In genomic region chr3:66490214-66490613, GRCh38 we compare ENCODE assay signal across 10 cellular contexts. TPM values are rescaled to one million over a fixed set of nuclear protein-coding genes. Genes with fewer than 3 reads are reported as not detected.
A peak's percentile ranks its signal among the peaks of the same experiment; 100 is the strongest.
DNase-seq lines count a peak whose midpoint lies in the region; ATAC-seq lines count a peak whose summit lies in the region.
"Had no signal": no experiment of that assay in that cellular context is flagged by ENCODE, and none has a peak within 500 bp of the region (broad histone marks: within the 10 kb centered on the region; RNA-seq: fewer than 3 reads in every experiment).

No MANE protein-coding gene starts in this region.

- H3K9me3 Mint-ChIP-seq in effector memory CD8-positive, alpha-beta T cell: no peaks in the 10 kb centered on the region
- H3K9me3 Mint-ChIP-seq in stimulated activated effector memory CD8-positive, alpha-beta T cell treated with anti-CD3 and anti-CD28 coated beads, Interleukin-12 subunit alpha, Interleukin-12 subunit beta, amount 100 ng/mL, for 72 hours: no peaks in the 10 kb centered on the region

- peak overlapping the region; percentile 24; the same call in 1 of the 2 replicates for H2AFZ ChIP-seq in Karpas-422 (ENCODE audit: low read length)

- no peaks in the 10 kb centered on the region for H3K36me3 ChIP-seq in Karpas-422 (ENCODE audit: insufficient read depth, low read length)

- H3K4me3 ChIP-seq in Karpas-422 (ENCODE audit: low read length): peak overlapping the region; percentile 17
- H3K4me3 ChIP-seq: SK-N-MC had no signal

- peak overlapping the region; percentile 50 for H3K27ac ChIP-seq in Karpas-422 (ENCODE audit: low read length)
- H3K27ac ChIP-seq: SK-N-MC had no signal

- peaks cover 81% of the 10 kb centered on the region for H3K4me1 ChIP-seq in Karpas-422 (ENCODE audit: low read length)

- DNase-seq in activated CD4-positive, CD25-positive, alpha-beta regulatory T cell (lab: John Stamatoyannopoulos, UW): no peak
- DNase-seq in Karpas-422 (no peak), NCI-H1092 (lab: John Stamatoyannopoulos, UW) (no peak), NCI-H2029 (lab: John Stamatoyannopoulos, UW) (no peak), hepatic stellate cell (ENCODE audit: low spot score) (no peak)
- no peak for DNase-seq in effector memory CD8-positive, alpha-beta T cell
- DNase-seq in stimulated activated effector memory CD8-positive, alpha-beta T cell treated with anti-CD3 and anti-CD28 coated beads, Interleukin-12 subunit alpha, Interleukin-12 subunit beta, amount 100 ng/mL, for 72 hours (ENCODE audit: low spot score in 2 of 2): no peak
- DNase-seq: glutamatergic neuron had no signal

- peaks cover 43 to 64% of the 10 kb centered on the region in 2 donors for H3K4me1 Mint-ChIP-seq in effector memory CD8-positive, alpha-beta T cell (ENCODE audit: low read depth in 2 of 2)
- peaks cover 84% of the 10 kb centered on the region for H3K4me1 Mint-ChIP-seq in stimulated activated effector memory CD8-positive, alpha-beta T cell treated with anti-CD3 and anti-CD28 coated beads, Interleukin-12 subunit alpha, Interleukin-12 subunit beta, amount 100 ng/mL, for 72 hours

- H3K4me2 ChIP-seq in Karpas-422 (ENCODE audit: low read depth, low read length, poor library complexity, severe bottlenecking): peak overlapping the region; percentile 58

- H4K20me1 ChIP-seq in Karpas-422 (ENCODE audit: insufficient read depth, low read depth, low read length): no peaks in the 10 kb centered on the region

- ATAC-seq in activated CD4-positive, CD25-positive, alpha-beta regulatory T cell treated with anti-CD3 and anti-CD28 coated beads, Interleukin-2, amount 50 U/mL, for 24 hours: peak; percentile 55 to 60
- ATAC-seq in effector memory CD8-positive, alpha-beta T cell (replicated peaks): peak; percentile 62
- peak; percentile 60 for ATAC-seq in stimulated activated effector memory CD8-positive, alpha-beta T cell treated with anti-CD3 and anti-CD28 coated beads, Interleukin-12 subunit alpha, Interleukin-12 subunit beta, amount 100 ng/mL, for 72 hours

- H3K27me3 Mint-ChIP-seq in effector memory CD8-positive, alpha-beta T cell: no peaks in the 10 kb centered on the region

- peak overlapping the region; percentile 13 for H3K9ac ChIP-seq in Karpas-422 (ENCODE audit: low read length)

- H3K9me2 ChIP-seq in Karpas-422 (replicated peaks; ENCODE audit: insufficient read depth, low read length): no peaks in the 10 kb centered on the region

- no peaks in the 10 kb centered on the region for H3K27me3 ChIP-seq in Karpas-422 (ENCODE audit: low read length)

- H3K9me3 ChIP-seq in Karpas-422 (ENCODE audit: low read length): no peaks in the 10 kb centered on the region

- peaks cover 39% of the 10 kb centered on the region for H3K79me2 ChIP-seq in Karpas-422 (ENCODE audit: low read length)

- peak overlapping the region; percentile 38 to 79 for H3K27ac Mint-ChIP-seq in effector memory CD8-positive, alpha-beta T cell
- H3K27ac Mint-ChIP-seq in stimulated activated effector memory CD8-positive, alpha-beta T cell treated with anti-CD3 and anti-CD28 coated beads, Interleukin-12 subunit alpha, Interleukin-12 subunit beta, amount 100 ng/mL, for 72 hours: peak overlapping the region; percentile 84

- H3K36me3 Mint-ChIP-seq in effector memory CD8-positive, alpha-beta T cell (ENCODE audit: insufficient read depth): peaks cover 9% of the 10 kb centered on the region
- no peaks in the 10 kb centered on the region for H3K36me3 Mint-ChIP-seq in stimulated activated effector memory CD8-positive, alpha-beta T cell treated with anti-CD3 and anti-CD28 coated beads, Interleukin-12 subunit alpha, Interleukin-12 subunit beta, amount 100 ng/mL, for 72 hours

- H3K4me3 Mint-ChIP-seq in effector memory CD8-positive, alpha-beta T cell: peak overlapping the region; percentile 64 to 69
- H3K4me3 Mint-ChIP-seq in stimulated activated effector memory CD8-positive, alpha-beta T cell treated with anti-CD3 and anti-CD28 coated beads, Interleukin-12 subunit alpha, Interleukin-12 subunit beta, amount 100 ng/mL, for 72 hours: peak overlapping the region; percentile 57

RNA-seq across cellular contexts. Expression of gene LRIG1, which starts 10.6 kb away (rescaled TPM):
- 52.4 and 75.4 TPM in 2 replicates for total RNA-seq in Karpas-422 (2014; rRNA removed; shearing (Covaris generic); ENCODE audit: low replicate concordance)
